In the genomic region with DNA sequence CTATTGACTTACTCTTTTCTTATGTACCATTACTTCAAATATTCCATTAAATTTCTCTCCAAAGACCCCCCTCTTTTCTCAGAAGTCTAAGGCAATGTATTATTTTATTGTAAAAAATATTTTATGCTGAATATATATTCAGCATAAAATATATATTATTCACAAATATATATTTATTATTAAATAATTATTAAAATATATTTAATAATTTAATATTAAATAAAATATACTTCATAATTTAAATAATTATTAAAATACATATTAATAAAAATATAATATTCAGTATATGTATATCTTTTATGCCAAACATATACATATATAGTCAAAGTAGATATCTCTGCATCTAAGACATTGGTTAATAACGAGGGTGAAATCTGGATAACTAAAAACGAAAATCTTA, we compare ENCODE assay signal across 30 cellular contexts.
"Had no signal": no experiment of that assay in that cellular context is flagged by ENCODE, and none has a peak within 500 bp of the region (broad histone marks: within the 10 kb centered on the region; RNA-seq: fewer than 3 reads in every experiment).

No MANE protein-coding gene starts in this region.

- H3K27ac ChIP-seq: adrenal gland, body of pancreas, coronary artery, dorsolateral prefrontal cortex, esophagus squamous epithelium, VCaP had no signal

- H3K27me3 ChIP-seq: adrenal gland, body of pancreas, dorsolateral prefrontal cortex, esophagus squamous epithelium had no signal

- ATAC-seq: activated CD4-positive, CD25-positive, alpha-beta regulatory T cell treated with anti-CD3 and anti-CD28 coated beads, Interleukin-2, amount 50 U/mL, for 24 hours; activated CD8-positive, alpha-beta memory T cell treated with anti-CD3 and anti-CD28 coated beads, Interleukin-2, amount 10 ng/mL, durations not matched to agents 7 days and 5 days; activated CD8-positive, alpha-beta T cell treated with anti-CD3 and anti-CD28 coated beads, Interleukin-2, amount 10 ng/mL, durations not matched to agents 7 days and 5 days; activated naive CD8-positive, alpha-beta T cell treated with anti-CD3 and anti-CD28 coated beads, Interleukin-2, amount 50 U/mL, for 24 hours; body of pancreas had no signal

- H3K4me3 ChIP-seq: adrenal gland, body of pancreas, coronary artery, dorsolateral prefrontal cortex, esophagus squamous epithelium had no signal

- H3K9me3 ChIP-seq: adrenal gland, body of pancreas, esophagus squamous epithelium had no signal

- DNase-seq: activated B cell treated with CpG ODN at 0.5 μM for 24 hours; activated CD4-positive, alpha-beta T cell treated with anti-CD3 and anti-CD28 coated beads for 48 hours; activated CD4-positive, alpha-beta T cell treated with anti-CD3 and anti-CD28 coated beads, Interleukin-2, amount 50 U/mL, for 1 hour; activated CD4-positive, alpha-beta T cell treated with anti-CD3 and anti-CD28 coated beads, Interleukin-2, amount 50 U/mL, for 48 hours; activated CD8-positive, alpha-beta memory T cell treated with anti-CD3 and anti-CD28 coated beads, Interleukin-2, amount 10 ng/mL, durations not matched to agents 7 days and 5 days; activated CD8-positive, alpha-beta memory T cell treated with anti-CD3 and anti-CD28 coated beads, Interleukin-2, amount 50 U/mL, for 4 hours; activated CD8-positive, alpha-beta T cell treated with anti-CD3 and anti-CD28 coated beads, Interleukin-2, amount 10 ng/mL, durations not matched to agents 7 days and 5 days; activated effector memory CD4-positive, alpha-beta T cell treated with anti-CD3 and anti-CD28 coated beads, Interleukin-2, amount 50 U/mL, for 16 hours; activated naive CD4-positive, alpha-beta T cell treated with anti-CD3 and anti-CD28 coated beads for 36 hours; activated naive CD8-positive, alpha-beta T cell treated with anti-CD3 and anti-CD28 coated beads for 36 hours; activated naive CD8-positive, alpha-beta T cell treated with anti-CD3 and anti-CD28 coated beads, Interleukin-2, amount 50 U/mL, for 24 hours; activated T-cell treated with anti-CD3 and anti-CD28 coated beads, Interleukin-2, amount 50 U/mL, for 1 hour; activated T-cell treated with anti-CD3 and anti-CD28 coated beads, Interleukin-2, amount 50 U/mL, for 48 hours; adrenal gland; amygdala; aorta; body of pancreas; central memory CD4-positive, alpha-beta T cell; cerebellar nuclear complex; dorsolateral prefrontal cortex; effector memory CD4-positive, alpha-beta T cell; endodermal cell; erythroblast; esophagus squamous epithelium; foreskin melanocyte; head of caudate nucleus; T-helper 2 cell had no signal

- H3K36me3 ChIP-seq: adrenal gland, esophagus squamous epithelium had no signal

- H3K4me1 ChIP-seq: adrenal gland, body of pancreas, esophagus squamous epithelium had no signal
